In the genomic region with DNA sequence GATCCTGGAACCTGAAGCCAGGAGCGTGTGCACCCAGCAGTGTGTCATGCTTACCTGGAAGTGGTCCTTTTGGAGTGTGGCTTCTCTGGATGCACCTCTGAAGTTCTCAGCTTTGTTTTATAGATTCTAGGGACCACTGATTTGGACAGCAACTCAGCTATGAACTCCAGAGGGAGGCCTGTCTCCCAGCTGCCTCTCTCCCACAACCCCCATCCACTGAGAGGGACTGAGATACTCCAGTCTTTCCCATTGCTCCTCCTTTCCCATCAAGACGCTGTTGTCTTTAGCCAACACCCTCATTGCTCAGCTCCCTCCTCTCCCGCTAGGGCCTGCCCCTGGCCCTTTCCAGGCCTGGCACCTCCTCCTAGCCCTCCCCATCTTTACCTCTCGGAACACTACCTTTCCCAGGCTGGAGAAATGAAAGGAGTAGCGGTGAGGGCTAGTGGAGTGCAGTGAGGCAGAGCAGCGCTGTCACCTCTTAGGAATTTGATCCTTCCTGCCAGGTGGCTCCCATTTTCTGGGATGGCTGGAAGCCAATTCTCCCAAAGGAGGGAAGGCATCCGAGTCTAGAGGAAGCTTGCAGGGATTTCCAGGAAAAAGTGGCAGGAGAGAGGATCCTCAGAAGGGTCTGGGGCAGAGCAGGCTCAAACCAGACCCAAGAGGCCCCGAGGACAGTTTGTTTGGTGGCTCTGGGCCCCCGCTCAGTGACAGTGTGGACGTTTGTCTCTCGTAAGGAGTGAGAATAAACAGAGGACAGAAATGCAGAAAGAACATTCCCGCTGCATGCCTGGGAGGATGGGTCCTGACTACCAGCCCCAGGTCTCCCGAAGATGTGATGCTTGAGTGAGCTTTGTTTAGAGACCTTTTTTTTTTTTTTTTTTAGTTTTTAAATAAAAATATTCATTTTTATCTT, we compare ENCODE assay signal across 10 cellular contexts. TPM values are rescaled to one million over a fixed set of nuclear protein-coding genes. Genes with fewer than 3 reads are reported as not detected.
DNase-seq lines count a peak whose midpoint lies in the region; ATAC-seq, FAIRE-seq and TF ChIP-seq lines count a peak whose summit lies in the region.
"Had no signal": no experiment of that assay in that cellular context is flagged by ENCODE, and none has a peak within 500 bp of the region (broad histone marks: within the 10 kb centered on the region; RNA-seq: fewer than 3 reads in every experiment).

A gene (minus strand): TSS at position 285 of the 913 bp plus-strand sequence. CDS start 1,261 bp downstream, outside the sequence.

- H3K36me3 ChIP-seq in Caco-2 (ENCODE audit: control insufficient read depth, insufficient read depth, low read length) (no peaks in the 10 kb centered on the region), HUES48 (ENCODE audit: control insufficient read depth, insufficient read depth, low read length) (no peaks in the 10 kb centered on the region), keratinocyte (ENCODE audit: control insufficient read depth in 2 of 2, extremely low read depth in 1 of 2, insufficient read depth in 2 of 2, low read length in 2 of 2) (no peaks in the 10 kb centered on the region)

- peak; percentile 98 for FAIRE-seq in keratinocyte (lab: Jason Lieb, UNC)

- no TSS peak for BruUV-seq in Caco-2 (replicated peaks; lab: Mats Ljungman, UMichigan)

- POLR2A ChIA-PET in Caco-2 (lab: Charles Lee) = interaction anchor here (0.6 to 0.9 kb wide), 2 partner anchors 47 to 367 kb away, joined by 4 to 16 read pairs; no protein-coding TSS in a partner anchor

- H3K9me1 ChIP-seq in keratinocyte (ENCODE audit: control insufficient read depth, extremely low read depth, insufficient read depth, low read length) = no peaks in the 10 kb centered on the region

- H3K4me1 ChIP-seq in Caco-2 (peaks cover 70% of the 10 kb centered on the region), HUES48 (ENCODE audit: control insufficient read depth, insufficient read depth, low read length) (peaks cover 23% of the 10 kb centered on the region), keratinocyte (ENCODE audit: control insufficient read depth, extremely low read depth, insufficient read depth, low read length) (peaks cover 25% of the 10 kb centered on the region)

- no peak within 1 kb of the TSS for H3K9ac ChIP-seq in HUES48 (ENCODE audit: low read depth, low read length)
- no peak within 1 kb of the TSS for H3K9ac ChIP-seq in keratinocyte (ENCODE audit: control insufficient read depth, extremely low read depth, insufficient read depth, low read length)

- H3K27ac ChIP-seq in HUES48 (ENCODE audit: low read depth, low read length) (peak within 1 kb of the TSS; percentile 80), keratinocyte (ENCODE audit: control insufficient read depth, insufficient read depth, low read length) (no peak within 1 kb of the TSS)
- H3K27ac ChIP-seq: HL-60 had no signal

- dilution Hi-C loops in keratinocyte (cut with MboI; ENCODE audit: extremely low pct_ligation_motif_present, low sequenced_read_pairs) = no loop called here

- DNase-seq in Caco-2 (peak; percentile 41 to 74), SHP77 (lab: John Stamatoyannopoulos, UW) (peak; percentile 49 to 75), keratinocyte (ENCODE audit: low read depth, low spot score) (peak; percentile 56), amniotic stem cell (lab: John Stamatoyannopoulos, UW) (no peak)
- no peak for DNase-seq in natural killer cell treated with Interleukin-12 subunit alpha and Interleukin-12 subunit beta and Interleukin-15 and Interleukin-18, amount 100 ng/mL, for 72 hours (ENCODE audit: low spot score)

- H3K4me3 Mint-ChIP-seq in Caco-2 (ENCODE audit: unreplicated experiment) = peak within 1 kb of the TSS; percentile 77
- no peak within 1 kb of the TSS for H3K4me3 Mint-ChIP-seq in natural killer cell treated with Interleukin-12 subunit alpha and Interleukin-12 subunit beta and Interleukin-15 and Interleukin-18, amount 100 ng/mL, for 72 hours

- H3K27me3 ChIP-seq in Caco-2 (replicated peaks; ENCODE audit: control insufficient read depth, insufficient read depth, low read length) = no peaks in the 10 kb centered on the region
- H3K27me3 ChIP-seq in HUES48 (ENCODE audit: control insufficient read depth, insufficient read depth, low read length) = peaks cover 49% of the 10 kb centered on the region
- H3K27me3 ChIP-seq in keratinocyte (ENCODE audit: control insufficient read depth, extremely low read depth, insufficient read depth, low read length) = no peaks in the 10 kb centered on the region

- intact Hi-C loops in Caco-2 (cut with micrococcal nuclease; ENCODE audit: unreplicated experiment) = no loop called here

- peak within 1 kb of the TSS; percentile 64 for H3K27ac Mint-ChIP-seq in Caco-2 (ENCODE audit: unreplicated experiment)
- H3K27ac Mint-ChIP-seq in natural killer cell treated with Interleukin-12 subunit alpha and Interleukin-12 subunit beta and Interleukin-15 and Interleukin-18, amount 100 ng/mL, for 72 hours = no peak within 1 kb of the TSS

- ATAC-seq in natural killer cell treated with Interleukin-12 subunit alpha and Interleukin-12 subunit beta and Interleukin-15 and Interleukin-18, amount 100 ng/mL, for 72 hours = no peak
- no peak for ATAC-seq in HG02870 (IDR thresholded peaks at IDR 0.05; ENCODE audit: unreplicated experiment)
- ATAC-seq in HG02981 (IDR thresholded peaks at IDR 0.05; ENCODE audit: unreplicated experiment) = no peak

- H3K4me3 ChIP-seq in Caco-2 (ENCODE audit: low read depth, low read length) (peak within 1 kb of the TSS; percentile 71), HUES48 (ENCODE audit: low read depth, low read length) (peak within 1 kb of the TSS; percentile 62; the same call in 1 of the 2 replicates), keratinocyte (ENCODE audit: control insufficient read depth in 2 of 3, extremely low read depth in 1 of 3, insufficient read depth in 2 of 3, low read depth in 1 of 3, low read length in 3 of 3) (peak within 1 kb of the TSS in 1 of 3 experiments; percentile 11)

- peaks cover 10% of the 10 kb centered on the region for H3K36me3 Mint-ChIP-seq in Caco-2 (ENCODE audit: insufficient read depth, unreplicated experiment)
- H3K36me3 Mint-ChIP-seq in natural killer cell treated with Interleukin-12 subunit alpha and Interleukin-12 subunit beta and Interleukin-15 and Interleukin-18, amount 100 ng/mL, for 72 hours = no peaks in the 10 kb centered on the region

- peak within 1 kb of the TSS; percentile 67 for H2AFZ ChIP-seq in keratinocyte (ENCODE audit: control insufficient read depth, low read length)

- H4K20me1 ChIP-seq in keratinocyte (ENCODE audit: control insufficient read depth, extremely low read depth, insufficient read depth, low read length) = no peaks in the 10 kb centered on the region

- peak within 1 kb of the TSS; percentile 63 for H3K4me2 ChIP-seq in keratinocyte (ENCODE audit: control insufficient read depth, extremely low read depth, insufficient read depth, low read depth, low read length)

- no peaks in the 10 kb centered on the region for H3K27me3 Mint-ChIP-seq in Caco-2 (ENCODE audit: insufficient read depth, unreplicated experiment)
- H3K27me3 Mint-ChIP-seq in natural killer cell treated with Interleukin-12 subunit alpha and Interleukin-12 subunit beta and Interleukin-15 and Interleukin-18, amount 100 ng/mL, for 72 hours = peaks cover 18 to 21% of the 10 kb centered on the region in 2 donors

- H3K9me3 ChIP-seq in Caco-2 = no peaks in the 10 kb centered on the region
- H3K9me3 ChIP-seq in HUES48 (ENCODE audit: control insufficient read depth, insufficient read depth, low read length) = no peaks in the 10 kb centered on the region
- H3K9me3 ChIP-seq in keratinocyte (ENCODE audit: control insufficient read depth, low read depth, low read length) = no peaks in the 10 kb centered on the region

- H3K9me3 Mint-ChIP-seq in Caco-2 (ENCODE audit: unreplicated experiment) = no peaks in the 10 kb centered on the region
- no peaks in the 10 kb centered on the region for H3K9me3 Mint-ChIP-seq in natural killer cell treated with Interleukin-12 subunit alpha and Interleukin-12 subunit beta and Interleukin-15 and Interleukin-18, amount 100 ng/mL, for 72 hours

- TF ChIP-seq CTCF in Caco-2 (IDR thresholded peaks at IDR 0.05; ENCODE audit: insufficient read depth in 1 of 2, low read depth in 1 of 2, low read length in 1 of 2, severe bottlenecking in 1 of 2, unreplicated experiment in 1 of 2) = no peak
- TF ChIP-seq CTCF in keratinocyte (optimal IDR thresholded peaks at IDR 0.05 in 1 of 3, IDR thresholded peaks at IDR 0.05 in 1 of 3, conservative IDR thresholded peaks at IDR 0.05 in 1 of 3; ENCODE audit: extremely low read depth in 1 of 3, insufficient read depth in 2 of 3, low read length in 3 of 3) = no peak

- no peaks in the 10 kb centered on the region for H3K79me2 ChIP-seq in keratinocyte (ENCODE audit: control insufficient read depth, insufficient read depth, low read length)

- peaks cover 49% of the 10 kb centered on the region for H3K4me1 Mint-ChIP-seq in Caco-2 (ENCODE audit: low read depth, unreplicated experiment)
- H3K4me1 Mint-ChIP-seq in natural killer cell treated with Interleukin-12 subunit alpha and Interleukin-12 subunit beta and Interleukin-15 and Interleukin-18, amount 100 ng/mL, for 72 hours (ENCODE audit: low read depth in 2 of 2) = peaks cover 0 to 4% of the 10 kb centered on the region in 2 donors

- CTCF ChIA-PET in Caco-2 (lab: Charles Lee) = no interaction called here

RNA-seq across cellular contexts. Expression of the gene that starts here (rescaled TPM):
- 17.9 and 19.6 TPM in 2 replicates for total RNA-seq in Caco-2 (2022)
- 0.04 to 0.54 TPM (median 0.14 TPM) in 3 replicates for polyA plus RNA-seq in keratinocyte
- not detected for polyA plus RNA-seq in keratinocyte (2011; ENCODE audit: low read depth)
- 0.02 and 0.05 TPM in 2 replicates for polyA plus RNA-seq in keratinocyte (2011; cell fraction: cytosol; rRNA removed)
- polyA plus RNA-seq in keratinocyte (2011; cell fraction: nucleus; rRNA removed) = 0.14 and 0.17 TPM in 2 replicates
- polyA plus RNA-seq in keratinocyte (2012; ENCODE audit: low replicate concordance) = 0.07 and 0.49 TPM in 2 replicates
- polyA minus RNA-seq in keratinocyte = 0.26 to 1.0 TPM in 2 of 3 replicates, not detected in the other
- not detected for polyA minus RNA-seq in keratinocyte (2011; cell fraction: cytosol; rRNA and poly(A)+ RNA removed)
- polyA minus RNA-seq in keratinocyte (2011; cell fraction: nucleus; rRNA and poly(A)+ RNA removed) = not detected in 2 replicates
- total RNA-seq in natural killer cell treated with Interleukin-12 subunit alpha and Interleukin-12 subunit beta and Interleukin-15 and Interleukin-18, amount 100 ng/mL, for 72 hours = not detected
- total RNA-seq: activated CD8-positive, alpha-beta memory T cell treated with anti-CD3 and anti-CD28 coated beads for 36 hours had no signal

Comparison
In these comparisons a context has a peak if more than half of its experiments do, and no peak if none do; other contexts are left out.
1. RNA of the gene that starts here (total RNA-seq): 17.9 to 19.6 TPM in Caco-2; not detected in natural killer cell treated with Interleukin-12 subunit alpha and Interleukin-12 subunit beta and Interleukin-15 and Interleukin-18, amount 100 ng/mL, for 72 hours; every median in the first group is over 10 times any median in the second.
2. DNase-seq: peak in Caco-2 (2 of 2), SHP77 (2 of 2) and keratinocyte (single experiment); none in natural killer cell treated with Interleukin-12 subunit alpha and Interleukin-12 subunit beta and Interleukin-15 and Interleukin-18, amount 100 ng/mL, for 72 hours (single experiment) and amniotic stem cell (single experiment).